In genomic region chr4:70734971-70735370, GRCh38 we compare ENCODE assay signal across 8 cellular contexts. TPM values are rescaled to one million over a fixed set of nuclear protein-coding genes. Genes with fewer than 3 reads are reported as not detected.
DNase-seq lines count a peak whose midpoint lies in the region; ATAC-seq and TF ChIP-seq lines count a peak whose summit lies in the region.

No MANE protein-coding gene starts in this region.

- intact Hi-C loops in activated CD8-positive, alpha-beta T cell treated with anti-CD3 and anti-CD28 coated beads for 36 hours (cut with micrococcal nuclease) = no loop called here

- H3K36me3 ChIP-seq in ACC112 (ENCODE audit: insufficient read depth, low read length) (no peaks in the 10 kb centered on the region), thymus (ENCODE audit: control insufficient read depth, insufficient read depth) (no peaks in the 10 kb centered on the region)

- peaks cover 42% of the 10 kb centered on the region for H3K79me2 ChIP-seq in ACC112 (ENCODE audit: control insufficient read depth, insufficient read depth, low read length, unreplicated experiment)

- 4% methylated on average over 3 of the region's 3 CpGs for WGBS in thymus

- peaks cover 37% of the 10 kb centered on the region for H3K4me1 Mint-ChIP-seq in activated CD8-positive, alpha-beta T cell treated with anti-CD3 and anti-CD28 coated beads for 36 hours (ENCODE audit: low read depth)
- H3K4me1 Mint-ChIP-seq in immature natural killer cell = peaks cover 37 to 44% of the 10 kb centered on the region in 2 donors

- H3K9me3 Mint-ChIP-seq in activated CD8-positive, alpha-beta T cell treated with anti-CD3 and anti-CD28 coated beads for 36 hours = no peaks in the 10 kb centered on the region
- no peaks in the 10 kb centered on the region for H3K9me3 Mint-ChIP-seq in immature natural killer cell

- H3K27ac Mint-ChIP-seq in activated CD8-positive, alpha-beta T cell treated with anti-CD3 and anti-CD28 coated beads for 36 hours = peak overlapping the region; percentile 90
- peak overlapping the region; percentile 81 to 94 (median 88) for H3K27ac Mint-ChIP-seq in immature natural killer cell

- no peak for TF ChIP-seq CTCF in activated CD8-positive, alpha-beta T cell treated with anti-CD3 and anti-CD28 coated beads for 36 hours (IDR thresholded peaks at IDR 0.05)

- H3K4me1 ChIP-seq in ACC112 (ENCODE audit: control insufficient read depth, insufficient read depth, low read length, unreplicated experiment) (peaks cover 20% of the 10 kb centered on the region), thymus (ENCODE audit: control insufficient read depth, insufficient read depth, low read length) (peaks cover 6% of the 10 kb centered on the region)

- no peaks in the 10 kb centered on the region for H3K9me3 ChIP-seq in thymus (ENCODE audit: control insufficient read depth)

- no peaks in the 10 kb centered on the region for H3K27me3 Mint-ChIP-seq in activated CD8-positive, alpha-beta T cell treated with anti-CD3 and anti-CD28 coated beads for 36 hours
- peaks cover 0 to 5% (median 0%) of the 10 kb centered on the region in 3 donors for H3K27me3 Mint-ChIP-seq in immature natural killer cell (ENCODE audit: low read depth in 3 of 3)

- H3K27me3 ChIP-seq in ACC112 (ENCODE audit: insufficient read depth, low read length) (no peaks in the 10 kb centered on the region), thymus (ENCODE audit: control insufficient read depth, insufficient read depth) (no peaks in the 10 kb centered on the region)

- H3K27ac ChIP-seq in ACC112 (ENCODE audit: low read depth, low read length) = peak overlapping the region; percentile 72
- peak overlapping the region; percentile 97 for H3K27ac ChIP-seq in thymus (ENCODE audit: low read depth)

- POLR2A ChIA-PET in activated CD8-positive, alpha-beta T cell treated with anti-CD3 and anti-CD28 coated beads for 36 hours (lab: Charles Lee) = interaction anchor here (0.9 to 2.8 kb wide), 9 partner anchors 15 to 262 kb away, joined by 3 to 15 read pairs (median 5); partner anchors contain the start of genes DCK, GRSF1 and UTP3

- H3K4me3 ChIP-seq in ACC112 (ENCODE audit: low read depth, low read length) (peak overlapping the region; percentile 76), thymus (ENCODE audit: low read length) (peak overlapping the region; percentile 62)

- H3K36me3 Mint-ChIP-seq in activated CD8-positive, alpha-beta T cell treated with anti-CD3 and anti-CD28 coated beads for 36 hours (ENCODE audit: low read depth) = no peaks in the 10 kb centered on the region
- H3K36me3 Mint-ChIP-seq in immature natural killer cell = no peaks in the 10 kb centered on the region

- CTCF ChIA-PET in activated CD8-positive, alpha-beta T cell treated with anti-CD3 and anti-CD28 coated beads for 36 hours (lab: Charles Lee) = interaction anchor here (0.8 to 2.9 kb wide), 20 partner anchors 9 to 451 kb away, joined by 3 to 31 read pairs (median 4); partner anchors contain the start of genes DCK, RUFY3 and UTP3

- H2AFZ ChIP-seq in ACC112 (ENCODE audit: low read length, unreplicated experiment) = peak overlapping the region; percentile 63

- H3K4me3 Mint-ChIP-seq in activated CD8-positive, alpha-beta T cell treated with anti-CD3 and anti-CD28 coated beads for 36 hours = peak overlapping the region; percentile 76
- peak overlapping the region; percentile 70 to 85 (median 77) for H3K4me3 Mint-ChIP-seq in immature natural killer cell

- no peak for DNase-seq in activated CD8-positive, alpha-beta T cell treated with anti-CD3 and anti-CD28 coated beads for 36 hours
- DNase-seq in immature natural killer cell = no peak
- no peak for DNase-seq in stimulated activated CD4-positive, alpha-beta T cell treated with anti-CD3 and anti-CD28 coated beads, Interleukin-2, amount 100 ng/mL, for 24 hours
- DNase-seq in NCI-H345 (lab: John Stamatoyannopoulos, UW) = no peak

- ATAC-seq in HG02610 (IDR thresholded peaks at IDR 0.05; ENCODE audit: unreplicated experiment) (peak; percentile 3), GM19455 (IDR thresholded peaks at IDR 0.05; ENCODE audit: unreplicated experiment) (no peak)
- peak; percentile 47 for ATAC-seq in activated CD8-positive, alpha-beta T cell treated with anti-CD3 and anti-CD28 coated beads for 36 hours

RNA-seq across cellular contexts. Expression of gene RUFY3, which starts 13.2 kb away (rescaled TPM):
- 10 to 100 TPM; 13.6 to 17.5 TPM for total RNA-seq in activated CD8-positive, alpha-beta T cell treated with anti-CD3 and anti-CD28 coated beads for 36 hours
- polyA plus RNA-seq in immature natural killer cell (10 to 100 TPM in 1 of 3 donors, 1 to 10 TPM in 2; 5.1 to 14.5 (median 8.6) TPM), thymus (37.3 TPM)

RNA-seq across cellular contexts. Expression of gene UTP3, which starts 46.6 kb away (rescaled TPM):
- total RNA-seq in activated CD8-positive, alpha-beta T cell treated with anti-CD3 and anti-CD28 coated beads for 36 hours = 10 to 100 TPM; 31.0 to 33.5 TPM
- polyA plus RNA-seq in immature natural killer cell = 10 to 100 TPM in 1 of 3 donors, 1 to 10 TPM in 2; 6.2 to 17.6 (median 6.4) TPM
- polyA plus RNA-seq in thymus = 53.9 TPM
